22 cellular contexts compared by ENCODE assay signal in genomic region chr11:103581680-103582265, GRCh38.
DNase-seq lines count a peak whose midpoint lies in the region; ATAC-seq, FAIRE-seq and TF ChIP-seq lines count a peak whose summit lies in the region.
"Had no signal": no experiment of that assay in that cellular context is flagged by ENCODE, and none has a peak within 500 bp of the region (broad histone marks: within the 10 kb centered on the region; RNA-seq: fewer than 3 reads in every experiment).

No MANE protein-coding gene starts in this region.

- no peak overlapping the region for H3K9ac ChIP-seq in neural progenitor cell

- DNase-seq in HEK293T (ENCODE audit: extremely low spot score) (peak; percentile 47), NCI-H2081 treated with DMSO at 0.1 percent for 48 hours (lab: John Stamatoyannopoulos, UW) (peak; percentile 55), bronchial epithelial cell (ENCODE audit: low read depth) (no peak), neural progenitor cell (ENCODE audit: low spot score) (peak; percentile 3), D341Med (ENCODE audit: low spot score) (no peak), NCI-H1694 (lab: John Stamatoyannopoulos, UW) (no peak)
- DNase-seq in activated T-cell treated with anti-CD3 and anti-CD28 coated beads, Interleukin-2, amount 50 U/mL, for 4 hours = no peak
- DNase-seq: activated CD4-positive, alpha-beta T cell treated with anti-CD3 and anti-CD28 coated beads, Interleukin-2, amount 50 U/mL, for 1 hour; activated naive CD4-positive, alpha-beta T cell treated with anti-CD3 and anti-CD28 coated beads, Interleukin-2, amount 10 ng/mL, durations not matched to agents 7 days and 5 days; effector memory CD4-positive, alpha-beta T cell; foreskin melanocyte; left lung; NCI-H510A; psoas muscle; RPMI8226; stimulated activated naive CD4-positive, alpha-beta T cell treated with Interleukin-2 at 50 U/mL for 16 hours; testis had no signal

- H3K9me3 Mint-ChIP-seq in neural progenitor cell = no peaks in the 10 kb centered on the region
- H3K9me3 Mint-ChIP-seq in activated T-cell treated with anti-CD3 and anti-CD28 coated beads, Interleukin-2, amount 50 U/mL, for 4 hours = peaks cover 5% of the 10 kb centered on the region
- H3K9me3 Mint-ChIP-seq: activated naive CD4-positive, alpha-beta T cell treated with anti-CD3 and anti-CD28 coated beads, Interleukin-2, amount 10 ng/mL, durations not matched to agents 7 days and 5 days had no signal

- H3K4me1 ChIP-seq in neural progenitor cell = peaks cover 26% of the 10 kb centered on the region
- H3K4me1 ChIP-seq: left lung, SJSA1, testis had no signal

- POLR2A ChIA-PET in HEK293T (lab: Yijun Ruan, JAX) = no interaction called here

- H3K36me3 Mint-ChIP-seq in neural progenitor cell = no peaks in the 10 kb centered on the region
- no peaks in the 10 kb centered on the region for H3K36me3 Mint-ChIP-seq in activated T-cell treated with anti-CD3 and anti-CD28 coated beads, Interleukin-2, amount 50 U/mL, for 4 hours (ENCODE audit: insufficient read depth)
- H3K36me3 Mint-ChIP-seq: activated naive CD4-positive, alpha-beta T cell treated with anti-CD3 and anti-CD28 coated beads, Interleukin-2, amount 10 ng/mL, durations not matched to agents 7 days and 5 days had no signal

- H3K4me1 Mint-ChIP-seq in neural progenitor cell = peaks cover 9% of the 10 kb centered on the region
- no peaks in the 10 kb centered on the region for H3K4me1 Mint-ChIP-seq in activated T-cell treated with anti-CD3 and anti-CD28 coated beads, Interleukin-2, amount 50 U/mL, for 4 hours (ENCODE audit: low read depth)
- H3K4me1 Mint-ChIP-seq: activated naive CD4-positive, alpha-beta T cell treated with anti-CD3 and anti-CD28 coated beads, Interleukin-2, amount 10 ng/mL, durations not matched to agents 7 days and 5 days had no signal

- H3K36me3 ChIP-seq in bronchial epithelial cell (ENCODE audit: control insufficient read depth, insufficient read depth, low read length) (no peaks in the 10 kb centered on the region), neural progenitor cell (no peaks in the 10 kb centered on the region)
- H3K36me3 ChIP-seq: cardiac muscle cell, left lung, SJSA1 had no signal

- peaks cover 10% of the 10 kb centered on the region for H3F3A ChIP-seq in neural progenitor cell (ENCODE audit: low read depth)

- H3K4me2 ChIP-seq in neural progenitor cell = no peak overlapping the region

- H2AFZ ChIP-seq in neural progenitor cell (replicated peaks) = no peak overlapping the region

- H3K9me3 ChIP-seq in neural progenitor cell (ENCODE audit: low read depth) = no peaks in the 10 kb centered on the region
- H3K9me3 ChIP-seq: left lung, psoas muscle, SJSA1, testis had no signal

- no peak overlapping the region for H3K27ac ChIP-seq in neural progenitor cell
- H3K27ac ChIP-seq: cardiac muscle cell, coronary artery, left lung, psoas muscle, SJSA1, testis had no signal

- FAIRE-seq in bronchial epithelial cell (lab: Jason Lieb, UNC) = peak; percentile 82
- FAIRE-seq: K562, urothelium cell line had no signal

- no peak overlapping the region for H3K27ac Mint-ChIP-seq in neural progenitor cell
- H3K27ac Mint-ChIP-seq: activated naive CD4-positive, alpha-beta T cell treated with anti-CD3 and anti-CD28 coated beads, Interleukin-2, amount 10 ng/mL, durations not matched to agents 7 days and 5 days had no signal

- TF ChIP-seq CTCF in bronchial epithelial cell (IDR thresholded peaks at IDR 0.05; ENCODE audit: insufficient read depth, low read length, severe bottlenecking) (no peak), neural progenitor cell (IDR thresholded peaks at IDR 0.05) (no peak)

- no peak for ATAC-seq in activated T-cell treated with anti-CD3 and anti-CD28 coated beads, Interleukin-2, amount 50 U/mL, for 4 hours
- ATAC-seq: K562, left lung, psoas muscle had no signal

- no peaks in the 10 kb centered on the region for H3K27me3 ChIP-seq in bronchial epithelial cell (ENCODE audit: control insufficient read depth, insufficient read depth, low read length)
- no peaks in the 10 kb centered on the region for H3K27me3 ChIP-seq in neural progenitor cell
- H3K27me3 ChIP-seq: cardiac muscle cell, left lung, SJSA1, testis had no signal

- CTCF ChIA-PET in HEK293T (lab: Yijun Ruan, JAX) = no interaction called here

- no peaks in the 10 kb centered on the region for H3K79me2 ChIP-seq in neural progenitor cell (ENCODE audit: low read depth)

- H3K27me3 Mint-ChIP-seq in neural progenitor cell (ENCODE audit: insufficient read depth, low read depth) = peaks cover 8% of the 10 kb centered on the region
- H3K27me3 Mint-ChIP-seq in activated T-cell treated with anti-CD3 and anti-CD28 coated beads, Interleukin-2, amount 50 U/mL, for 4 hours (ENCODE audit: low read depth) = no peaks in the 10 kb centered on the region
- H3K27me3 Mint-ChIP-seq: activated naive CD4-positive, alpha-beta T cell treated with anti-CD3 and anti-CD28 coated beads, Interleukin-2, amount 10 ng/mL, durations not matched to agents 7 days and 5 days had no signal

- no peak overlapping the region for H3K4me3 ChIP-seq in bronchial epithelial cell (ENCODE audit: low read depth, low read length)
- no peak overlapping the region for H3K4me3 ChIP-seq in neural progenitor cell
- H3K4me3 ChIP-seq: cardiac muscle cell, coronary artery, K562, left lung, psoas muscle, SJSA1, testis had no signal

- H3K4me3 Mint-ChIP-seq in neural progenitor cell = no peak overlapping the region
- H3K4me3 Mint-ChIP-seq in activated T-cell treated with anti-CD3 and anti-CD28 coated beads, Interleukin-2, amount 50 U/mL, for 4 hours = no peak overlapping the region
- H3K4me3 Mint-ChIP-seq: activated naive CD4-positive, alpha-beta T cell treated with anti-CD3 and anti-CD28 coated beads, Interleukin-2, amount 10 ng/mL, durations not matched to agents 7 days and 5 days had no signal

- no peaks in the 10 kb centered on the region for H4K20me1 ChIP-seq in neural progenitor cell (ENCODE audit: low read depth)

TF ChIP-seq in HEK293T, 16 proteins besides CTCF, POLR2A, EP300 and RAD21:
- no peak for TF ChIP-seq ELF4 (IDR thresholded peaks at IDR 0.05)
- TF ChIP-seq, protein P1, sequence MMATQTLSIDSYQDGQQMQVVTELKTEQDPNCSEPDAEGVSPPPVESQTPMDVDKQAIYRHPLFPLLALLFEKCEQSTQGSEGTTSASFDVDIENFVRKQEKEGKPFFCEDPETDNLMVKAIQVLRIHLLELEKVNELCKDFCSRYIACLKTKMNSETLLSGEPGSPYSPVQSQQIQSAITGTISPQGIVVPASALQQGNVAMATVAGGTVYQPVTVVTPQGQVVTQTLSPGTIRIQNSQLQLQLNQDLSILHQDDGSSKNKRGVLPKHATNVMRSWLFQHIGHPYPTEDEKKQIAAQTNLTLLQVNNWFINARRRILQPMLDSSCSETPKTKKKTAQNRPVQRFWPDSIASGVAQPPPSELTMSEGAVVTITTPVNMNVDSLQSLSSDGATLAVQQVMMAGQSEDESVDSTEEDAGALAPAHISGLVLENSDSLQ (IDR thresholded peaks at IDR 0.05) = peak; percentile 89
- TF ChIP-seq CTBP1 (IDR thresholded peaks at IDR 0.05; ENCODE audit: borderline replicate concordance) = peak; percentile 97
- peak; percentile 61 for TF ChIP-seq ARNT (IDR thresholded peaks at IDR 0.05)
- TF ChIP-seq HDGF (IDR thresholded peaks at IDR 0.05; ENCODE audit: borderline replicate concordance) = no peak

Comparison
In these comparisons a context has a peak if more than half of its experiments do, and no peak if none do; other contexts are left out.
1. DNase-seq: peak in HEK293T (single experiment), NCI-H2081 treated with DMSO at 0.1 percent for 48 hours (single experiment) and neural progenitor cell (single experiment); none in bronchial epithelial cell (single experiment), D341Med (single experiment), NCI-H1694 (single experiment) and activated T-cell treated with anti-CD3 and anti-CD28 coated beads, Interleukin-2, amount 50 U/mL, for 4 hours (single experiment).